In genomic region chr1:30887485-30888315, GRCh38 we compare ENCODE assay signal across 9 cellular contexts. TPM values are rescaled to one million over a fixed set of nuclear protein-coding genes. Genes with fewer than 3 reads are reported as not detected.
DNase-seq lines count a peak whose midpoint lies in the region; FAIRE-seq and TF ChIP-seq lines count a peak whose summit lies in the region.
"Had no signal": no experiment of that assay in that cellular context is flagged by ENCODE, and none has a peak within 500 bp of the region (broad histone marks: within the 10 kb centered on the region; RNA-seq: fewer than 3 reads in every experiment).

No MANE protein-coding gene starts in this region.

- in situ Hi-C loops in HAP-1 (cut with MboI; ENCODE audit: low sequenced_read_pairs) = no loop called here

- no peaks in the 10 kb centered on the region for H3K27me3 Mint-ChIP-seq in astrocyte (ENCODE audit: low read depth, unreplicated experiment)
- peaks cover 3% of the 10 kb centered on the region for H3K27me3 Mint-ChIP-seq in activated naive CD4-positive, alpha-beta T cell treated with anti-CD3 and anti-CD28 coated beads for 36 hours (ENCODE audit: low read depth)

- CTCF ChIA-PET in activated naive CD4-positive, alpha-beta T cell treated with anti-CD3 and anti-CD28 coated beads for 36 hours (lab: Charles Lee) = no interaction called here

- H3K4me1 ChIP-seq in astrocyte (ENCODE audit: insufficient read depth, low read length) (peaks cover 40% of the 10 kb centered on the region), right atrium auricular region (peaks cover 0 to 50% of the 10 kb centered on the region in 2 donors), HAP-1 (no peaks in the 10 kb centered on the region; the same call in 1 of the 2 replicates)

- no peaks in the 10 kb centered on the region for H3K9me3 Mint-ChIP-seq in astrocyte (ENCODE audit: unreplicated experiment)
- no peaks in the 10 kb centered on the region for H3K9me3 Mint-ChIP-seq in activated naive CD4-positive, alpha-beta T cell treated with anti-CD3 and anti-CD28 coated beads for 36 hours
- H3K9me3 Mint-ChIP-seq: activated T-cell treated with anti-CD3 and anti-CD28 coated beads, Interleukin-2, amount 50 U/mL, for 24 hours had no signal

- peak overlapping the region; percentile 98 for H3K27ac Mint-ChIP-seq in astrocyte (ENCODE audit: unreplicated experiment)
- no peak overlapping the region for H3K27ac Mint-ChIP-seq in activated naive CD4-positive, alpha-beta T cell treated with anti-CD3 and anti-CD28 coated beads for 36 hours
- H3K27ac Mint-ChIP-seq: activated T-cell treated with anti-CD3 and anti-CD28 coated beads, Interleukin-2, amount 50 U/mL, for 24 hours had no signal

- peak overlapping the region; percentile 50 for H3K4me3 Mint-ChIP-seq in astrocyte (ENCODE audit: unreplicated experiment)
- no peak overlapping the region for H3K4me3 Mint-ChIP-seq in activated naive CD4-positive, alpha-beta T cell treated with anti-CD3 and anti-CD28 coated beads for 36 hours
- H3K4me3 Mint-ChIP-seq: activated T-cell treated with anti-CD3 and anti-CD28 coated beads, Interleukin-2, amount 50 U/mL, for 24 hours had no signal

- TF ChIP-seq CTCF in astrocyte (IDR thresholded peaks at IDR 0.05; ENCODE audit: insufficient read depth, low read depth, low read length) (no peak), right atrium auricular region (IDR thresholded peaks at IDR 0.05) (no peak)

- H4K20me1 ChIP-seq in astrocyte (ENCODE audit: insufficient read depth, low read length) = peaks cover 83% of the 10 kb centered on the region

- H3K36me3 ChIP-seq in astrocyte (ENCODE audit: insufficient read depth, low read length) (no peaks in the 10 kb centered on the region), right atrium auricular region (no peaks in the 10 kb centered on the region), HAP-1 (replicated peaks) (no peaks in the 10 kb centered on the region)

- H3K4me1 Mint-ChIP-seq in astrocyte (ENCODE audit: low read depth, unreplicated experiment) = peaks cover 45% of the 10 kb centered on the region
- no peaks in the 10 kb centered on the region for H3K4me1 Mint-ChIP-seq in activated naive CD4-positive, alpha-beta T cell treated with anti-CD3 and anti-CD28 coated beads for 36 hours (ENCODE audit: low read depth)

- DNase-seq in HT1080 (ENCODE audit: low read depth) (peak; percentile 39), astrocyte (ENCODE audit: low read depth) (peak; percentile 84), right atrium auricular region (ENCODE audit: low spot score) (no peak), HAP-1 (ENCODE audit: low spot score in 2 of 2) (no peak), NCI-H128 (lab: John Stamatoyannopoulos, UW; ENCODE audit: unreplicated experiment) (no peak), HPDE6-E6E7 (ENCODE audit: extremely low spot score) (no peak)
- no peak for DNase-seq in activated naive CD4-positive, alpha-beta T cell treated with anti-CD3 and anti-CD28 coated beads for 36 hours
- DNase-seq: activated T-cell treated with anti-CD3 and anti-CD28 coated beads, Interleukin-2, amount 50 U/mL, for 24 hours had no signal

- intact Hi-C loops in activated naive CD4-positive, alpha-beta T cell treated with anti-CD3 and anti-CD28 coated beads for 36 hours (cut with micrococcal nuclease) = no loop called here

- H3K27ac ChIP-seq in astrocyte (ENCODE audit: low read depth, low read length) = peak overlapping the region; percentile 17
- H3K27ac ChIP-seq in right atrium auricular region = peak overlapping the region; percentile 69 to 85
- peak overlapping the region; percentile 80 for H3K27ac ChIP-seq in temporal lobe (ENCODE audit: low read depth, low read length)

- H2AFZ ChIP-seq in astrocyte (ENCODE audit: low read depth, low read length) = peak overlapping the region; percentile 28

- H3K4me3 ChIP-seq in astrocyte (ENCODE audit: insufficient read depth, low read depth, low read length) (no peak overlapping the region), right atrium auricular region (no peak overlapping the region), HAP-1 (no peak overlapping the region)

- H3K79me2 ChIP-seq in astrocyte (ENCODE audit: insufficient read depth, low read length) = peaks cover 65% of the 10 kb centered on the region

- FAIRE-seq in astrocyte (lab: Jason Lieb, UNC) = peak; percentile 37

- H3K4me2 ChIP-seq in astrocyte (ENCODE audit: low read length) = peak overlapping the region; percentile 57

- H3K9me3 ChIP-seq in astrocyte (ENCODE audit: insufficient read depth, low read depth, low read length) (no peaks in the 10 kb centered on the region), right atrium auricular region (no peaks in the 10 kb centered on the region), HAP-1 (no peaks in the 10 kb centered on the region)

- peaks cover 4% of the 10 kb centered on the region for H3K36me3 Mint-ChIP-seq in astrocyte (ENCODE audit: low read depth, unreplicated experiment)
- no peaks in the 10 kb centered on the region for H3K36me3 Mint-ChIP-seq in activated naive CD4-positive, alpha-beta T cell treated with anti-CD3 and anti-CD28 coated beads for 36 hours (ENCODE audit: low read depth)

- H3K9ac ChIP-seq in astrocyte (ENCODE audit: low read length) = peak overlapping the region; percentile 57

- H3K27me3 ChIP-seq in astrocyte (ENCODE audit: insufficient read depth, low read length) (no peaks in the 10 kb centered on the region), right atrium auricular region (no peaks in the 10 kb centered on the region), HAP-1 (ENCODE audit: low read depth) (no peaks in the 10 kb centered on the region)

RNA-seq across cellular contexts. Expression of gene SDC3, which starts 20.9 kb away (rescaled TPM):
- 13.1 and 23.8 TPM in 2 replicates for total RNA-seq in HT1080 (2014; rRNA removed; shearing (Covaris generic))
- 23.5 and 26.4 TPM in 2 replicates for polyA plus RNA-seq in HT1080 (2015; cell fraction: cytosol; rRNA removed)
- 27.1 and 29.4 TPM in 2 replicates for polyA plus RNA-seq in HT1080 (2015; cell fraction: nucleus; rRNA removed)
- total RNA-seq in astrocyte (113 and 135 TPM in 2 replicates), right atrium auricular region (10 to 100 TPM; 15.9 to 43.8 TPM), temporal lobe (98.1 TPM)
- under 1 TPM; 0.19 to 0.49 TPM for total RNA-seq in activated naive CD4-positive, alpha-beta T cell treated with anti-CD3 and anti-CD28 coated beads for 36 hours

Comparison
In these comparisons a context has a peak if more than half of its experiments do, and no peak if none do; other contexts are left out.
1. DNase-seq: peak in HT1080 (single experiment) and astrocyte (single experiment); none in right atrium auricular region (single experiment), activated naive CD4-positive, alpha-beta T cell treated with anti-CD3 and anti-CD28 coated beads for 36 hours (single experiment), HAP-1 (0 of 2), NCI-H128 (single experiment) and HPDE6-E6E7 (single experiment).
2. H3K27ac ChIP-seq: peak in every context shown above with its lines; median percentile 80 in temporal lobe; 77 in right atrium auricular region; 17 in astrocyte.